In the genomic region with DNA sequence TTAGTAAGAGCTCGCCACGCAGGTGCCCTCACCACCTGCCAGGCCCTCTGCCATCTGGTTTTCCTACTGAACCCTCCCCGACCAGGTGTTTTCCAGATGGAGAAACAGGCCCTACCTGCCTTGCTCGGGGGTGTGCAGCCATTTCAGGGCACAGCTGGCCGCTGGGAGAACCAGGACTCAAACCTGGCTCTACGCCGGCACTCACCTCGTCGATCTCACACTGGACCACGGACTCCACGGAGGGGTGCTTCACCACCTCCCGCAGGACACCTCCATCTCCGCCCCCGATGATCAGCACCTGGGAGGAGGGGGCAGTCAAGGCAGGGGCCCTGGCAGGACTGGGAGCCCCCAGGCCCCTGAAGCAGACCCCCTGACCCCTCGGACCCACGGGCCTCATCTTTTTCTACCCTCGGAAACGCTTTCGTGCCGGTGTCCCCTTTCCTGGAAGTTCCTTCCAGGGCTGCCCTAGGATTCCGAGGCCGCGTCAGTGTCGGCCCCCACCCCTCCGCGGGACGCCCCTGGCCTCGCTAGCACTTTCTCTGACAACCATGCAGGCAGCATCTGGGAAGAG, we compare ENCODE assay signal across 8 cellular contexts.
DNase-seq lines count a peak whose midpoint lies in the region; ATAC-seq and TF ChIP-seq lines count a peak whose summit lies in the region.

No MANE protein-coding gene starts in this region.

- no peak for ATAC-seq in effector memory CD8-positive, alpha-beta T cell (replicated peaks)
- ATAC-seq in HG02588 (IDR thresholded peaks at IDR 0.05; ENCODE audit: unreplicated experiment) (no peak), GM21423 (IDR thresholded peaks at IDR 0.05; ENCODE audit: unreplicated experiment) (no peak)

- H3K4me3 Mint-ChIP-seq in effector memory CD8-positive, alpha-beta T cell, result peak overlapping the region; percentile 91 to 97

- H3K79me2 ChIP-seq in DOHH2 (ENCODE audit: control insufficient read depth, low read length) (peaks cover 54% of the 10 kb centered on the region), parathyroid adenoma (no peaks in the 10 kb centered on the region)

- peaks cover 12% of the 10 kb centered on the region for H3F3A ChIP-seq in DOHH2 (ENCODE audit: control insufficient read depth, insufficient read depth)

- H3K4me1 ChIP-seq in DOHH2 (ENCODE audit: control insufficient read depth, low read length), result peaks cover 37% of the 10 kb centered on the region
- H3K4me1 ChIP-seq in parathyroid adenoma, result no peaks in the 10 kb centered on the region

- H3K4me2 ChIP-seq in DOHH2 (ENCODE audit: low read length) (peak overlapping the region; percentile 77), parathyroid adenoma (ENCODE audit: low read length) (peak overlapping the region; percentile 92)

- H3K36me3 ChIP-seq in DOHH2 (ENCODE audit: control insufficient read depth, low read length) (peaks cover 74% of the 10 kb centered on the region), parathyroid adenoma (ENCODE audit: control insufficient read depth, insufficient read depth, low read length) (no peaks in the 10 kb centered on the region)

- H3K27me3 ChIP-seq in DOHH2 (ENCODE audit: control insufficient read depth, low read length), result no peaks in the 10 kb centered on the region
- H3K27me3 ChIP-seq in parathyroid adenoma (ENCODE audit: control insufficient read depth, insufficient read depth, low read length), result no peaks in the 10 kb centered on the region

- no peak for TF ChIP-seq CTCF in DOHH2 (IDR thresholded peaks at IDR 0.05; ENCODE audit: low read depth, low read length, poor library complexity, severe bottlenecking)
- no peak for TF ChIP-seq CTCF in parathyroid adenoma (IDR thresholded peaks at IDR 0.05)

- H3K36me3 Mint-ChIP-seq in effector memory CD8-positive, alpha-beta T cell (ENCODE audit: insufficient read depth), result peaks cover 32% of the 10 kb centered on the region

- peaks cover 33 to 41% of the 10 kb centered on the region in 2 donors for H3K4me1 Mint-ChIP-seq in effector memory CD8-positive, alpha-beta T cell (ENCODE audit: low read depth in 2 of 2)

- no peak overlapping the region for H3K9ac ChIP-seq in parathyroid adenoma

- H3K4me3 ChIP-seq in DOHH2 (ENCODE audit: low read length) (peak overlapping the region; percentile 87), parathyroid adenoma (ENCODE audit: low read depth, low read length) (peak overlapping the region; percentile 58)

- H3K9me3 ChIP-seq in DOHH2 (ENCODE audit: control insufficient read depth, insufficient read depth, low read length) (no peaks in the 10 kb centered on the region), parathyroid adenoma (ENCODE audit: control insufficient read depth, low read length) (no peaks in the 10 kb centered on the region)

- H3K27ac Mint-ChIP-seq in effector memory CD8-positive, alpha-beta T cell, result peak overlapping the region; percentile 55 to 92

- no peaks in the 10 kb centered on the region for H3K9me3 Mint-ChIP-seq in effector memory CD8-positive, alpha-beta T cell

- H4K20me1 ChIP-seq in DOHH2 (ENCODE audit: control insufficient read depth, insufficient read depth, low read depth, low read length), result no peaks in the 10 kb centered on the region

- no peaks in the 10 kb centered on the region for H3K27me3 Mint-ChIP-seq in effector memory CD8-positive, alpha-beta T cell

- DNase-seq in NCI-H2171 treated with DMSO at 0.1 percent for 48 hours (lab: John Stamatoyannopoulos, UW) (peak; percentile 97), GM19240 (ENCODE audit: insufficient read length, low spot score) (no peak), NCI-H446 (lab: John Stamatoyannopoulos, UW) (no peak)
- no peak for DNase-seq in effector memory CD8-positive, alpha-beta T cell

- H3K9me2 ChIP-seq in DOHH2 (replicated peaks; ENCODE audit: control insufficient read depth, low read length), result no peaks in the 10 kb centered on the region

- peak overlapping the region; percentile 87 for H2AFZ ChIP-seq in parathyroid adenoma

- H3K27ac ChIP-seq in DOHH2 (ENCODE audit: low read depth, low read length) (no peak overlapping the region; the same call in 1 of the 2 replicates), parathyroid adenoma (no peak overlapping the region)
